Comparison of ENCODE assay signal across 1 cellular context in the genomic region with DNA sequence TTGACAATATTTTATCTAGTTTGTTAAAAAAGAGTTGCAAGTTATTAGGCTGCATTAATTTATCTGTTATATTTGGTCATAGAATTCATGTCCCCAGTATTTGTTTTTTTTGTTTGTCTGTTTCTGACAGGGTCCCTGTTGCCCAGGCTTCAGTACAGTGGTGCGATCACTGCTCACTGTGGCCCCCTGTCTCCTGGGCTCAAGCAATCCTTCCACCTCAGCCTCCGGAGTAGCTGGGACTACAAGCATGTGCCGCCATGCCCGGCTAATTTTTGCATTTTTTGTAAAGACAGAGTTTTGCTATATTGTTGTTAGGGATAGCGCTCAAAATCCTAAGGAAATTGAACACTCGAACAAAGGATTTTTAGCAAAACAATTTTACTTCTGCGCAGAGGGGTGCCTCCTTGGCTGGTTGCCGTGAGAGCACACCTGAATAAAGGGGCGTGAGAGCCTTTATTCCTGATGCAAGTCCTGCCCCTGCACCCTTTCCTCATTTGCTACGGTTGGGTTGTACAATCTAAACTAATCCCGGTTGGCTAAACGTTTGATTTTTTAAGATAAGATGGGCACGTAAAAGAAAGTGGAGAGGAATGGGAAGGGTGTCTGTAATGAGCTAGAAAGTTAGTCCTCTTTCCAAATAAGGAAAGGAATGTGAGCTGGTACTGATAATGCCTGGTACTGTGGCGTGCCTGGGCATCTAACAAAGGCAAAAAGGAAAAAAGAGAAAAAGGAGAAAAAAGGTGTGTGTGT.
TF ChIP-seq lines count a peak whose summit lies in the region.

No MANE protein-coding gene starts in this region.

TF ChIP-seq in GM23338, 12 proteins besides CTCF, POLR2A, EP300 and RAD21 (continued from another document):
- TF ChIP-seq, protein P1, sequence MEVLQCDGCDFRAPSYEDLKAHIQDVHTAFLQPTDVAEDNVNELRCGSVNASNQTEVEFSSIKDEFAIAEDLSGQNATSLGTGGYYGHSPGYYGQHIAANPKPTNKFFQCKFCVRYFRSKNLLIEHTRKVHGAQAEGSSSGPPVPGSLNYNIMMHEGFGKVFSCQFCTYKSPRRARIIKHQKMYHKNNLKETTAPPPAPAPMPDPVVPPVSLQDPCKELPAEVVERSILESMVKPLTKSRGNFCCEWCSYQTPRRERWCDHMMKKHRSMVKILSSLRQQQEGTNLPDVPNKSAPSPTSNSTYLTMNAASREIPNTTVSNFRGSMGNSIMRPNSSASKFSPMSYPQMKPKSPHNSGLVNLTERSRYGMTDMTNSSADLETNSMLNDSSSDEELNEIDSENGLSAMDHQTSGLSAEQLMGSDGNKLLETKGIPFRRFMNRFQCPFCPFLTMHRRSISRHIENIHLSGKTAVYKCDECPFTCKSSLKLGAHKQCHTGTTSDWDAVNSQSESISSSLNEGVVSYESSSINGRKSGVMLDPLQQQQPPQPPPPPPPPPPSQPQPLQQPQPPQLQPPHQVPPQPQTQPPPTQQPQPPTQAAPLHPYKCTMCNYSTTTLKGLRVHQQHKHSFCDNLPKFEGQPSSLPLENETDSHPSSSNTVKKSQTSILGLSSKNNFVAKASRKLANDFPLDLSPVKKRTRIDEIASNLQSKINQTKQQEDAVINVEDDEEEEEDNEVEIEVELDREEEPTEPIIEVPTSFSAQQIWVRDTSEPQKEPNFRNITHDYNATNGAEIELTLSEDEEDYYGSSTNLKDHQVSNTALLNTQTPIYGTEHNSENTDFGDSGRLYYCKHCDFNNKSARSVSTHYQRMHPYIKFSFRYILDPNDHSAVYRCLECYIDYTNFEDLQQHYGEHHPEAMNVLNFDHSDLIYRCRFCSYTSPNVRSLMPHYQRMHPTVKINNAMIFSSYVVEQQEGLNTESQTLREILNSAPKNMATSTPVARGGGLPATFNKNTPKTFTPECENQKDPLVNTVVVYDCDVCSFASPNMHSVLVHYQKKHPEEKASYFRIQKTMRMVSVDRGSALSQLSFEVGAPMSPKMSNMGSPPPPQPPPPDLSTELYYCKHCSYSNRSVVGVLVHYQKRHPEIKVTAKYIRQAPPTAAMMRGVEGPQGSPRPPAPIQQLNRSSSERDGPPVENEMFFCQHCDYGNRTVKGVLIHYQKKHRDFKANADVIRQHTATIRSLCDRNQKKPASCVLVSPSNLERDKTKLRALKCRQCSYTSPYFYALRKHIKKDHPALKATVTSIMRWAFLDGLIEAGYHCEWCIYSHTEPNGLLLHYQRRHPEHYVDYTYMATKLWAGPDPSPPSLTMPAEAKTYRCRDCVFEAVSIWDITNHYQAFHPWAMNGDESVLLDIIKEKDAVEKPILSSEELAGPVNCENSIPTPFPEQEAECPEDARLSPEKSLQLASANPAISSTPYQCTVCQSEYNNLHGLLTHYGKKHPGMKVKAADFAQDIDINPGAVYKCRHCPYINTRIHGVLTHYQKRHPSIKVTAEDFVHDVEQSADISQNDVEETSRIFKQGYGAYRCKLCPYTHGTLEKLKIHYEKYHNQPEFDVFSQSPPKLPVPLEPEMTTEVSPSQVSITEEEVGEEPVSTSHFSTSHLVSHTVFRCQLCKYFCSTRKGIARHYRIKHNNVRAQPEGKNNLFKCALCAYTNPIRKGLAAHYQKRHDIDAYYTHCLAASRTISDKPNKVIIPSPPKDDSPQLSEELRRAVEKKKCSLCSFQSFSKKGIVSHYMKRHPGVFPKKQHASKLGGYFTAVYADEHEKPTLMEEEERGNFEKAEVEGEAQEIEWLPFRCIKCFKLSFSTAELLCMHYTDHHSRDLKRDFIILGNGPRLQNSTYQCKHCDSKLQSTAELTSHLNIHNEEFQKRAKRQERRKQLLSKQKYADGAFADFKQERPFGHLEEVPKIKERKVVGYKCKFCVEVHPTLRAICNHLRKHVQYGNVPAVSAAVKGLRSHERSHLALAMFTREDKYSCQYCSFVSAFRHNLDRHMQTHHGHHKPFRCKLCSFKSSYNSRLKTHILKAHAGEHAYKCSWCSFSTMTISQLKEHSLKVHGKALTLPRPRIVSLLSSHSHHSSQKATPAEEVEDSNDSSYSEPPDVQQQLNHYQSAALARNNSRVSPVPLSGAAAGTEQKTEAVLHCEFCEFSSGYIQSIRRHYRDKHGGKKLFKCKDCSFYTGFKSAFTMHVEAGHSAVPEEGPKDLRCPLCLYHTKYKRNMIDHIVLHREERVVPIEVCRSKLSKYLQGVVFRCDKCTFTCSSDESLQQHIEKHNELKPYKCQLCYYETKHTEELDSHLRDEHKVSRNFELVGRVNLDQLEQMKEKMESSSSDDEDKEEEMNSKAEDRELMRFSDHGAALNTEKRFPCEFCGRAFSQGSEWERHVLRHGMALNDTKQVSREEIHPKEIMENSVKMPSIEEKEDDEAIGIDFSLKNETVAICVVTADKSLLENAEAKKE (CRISPR knock-in tag; IDR thresholded peaks at IDR 0.05) = no peak
- no peak for TF ChIP-seq CREB1 (CRISPR knock-in tag; IDR thresholded peaks at IDR 0.05; ENCODE audit: low read depth)
- TF ChIP-seq, protein P2, sequence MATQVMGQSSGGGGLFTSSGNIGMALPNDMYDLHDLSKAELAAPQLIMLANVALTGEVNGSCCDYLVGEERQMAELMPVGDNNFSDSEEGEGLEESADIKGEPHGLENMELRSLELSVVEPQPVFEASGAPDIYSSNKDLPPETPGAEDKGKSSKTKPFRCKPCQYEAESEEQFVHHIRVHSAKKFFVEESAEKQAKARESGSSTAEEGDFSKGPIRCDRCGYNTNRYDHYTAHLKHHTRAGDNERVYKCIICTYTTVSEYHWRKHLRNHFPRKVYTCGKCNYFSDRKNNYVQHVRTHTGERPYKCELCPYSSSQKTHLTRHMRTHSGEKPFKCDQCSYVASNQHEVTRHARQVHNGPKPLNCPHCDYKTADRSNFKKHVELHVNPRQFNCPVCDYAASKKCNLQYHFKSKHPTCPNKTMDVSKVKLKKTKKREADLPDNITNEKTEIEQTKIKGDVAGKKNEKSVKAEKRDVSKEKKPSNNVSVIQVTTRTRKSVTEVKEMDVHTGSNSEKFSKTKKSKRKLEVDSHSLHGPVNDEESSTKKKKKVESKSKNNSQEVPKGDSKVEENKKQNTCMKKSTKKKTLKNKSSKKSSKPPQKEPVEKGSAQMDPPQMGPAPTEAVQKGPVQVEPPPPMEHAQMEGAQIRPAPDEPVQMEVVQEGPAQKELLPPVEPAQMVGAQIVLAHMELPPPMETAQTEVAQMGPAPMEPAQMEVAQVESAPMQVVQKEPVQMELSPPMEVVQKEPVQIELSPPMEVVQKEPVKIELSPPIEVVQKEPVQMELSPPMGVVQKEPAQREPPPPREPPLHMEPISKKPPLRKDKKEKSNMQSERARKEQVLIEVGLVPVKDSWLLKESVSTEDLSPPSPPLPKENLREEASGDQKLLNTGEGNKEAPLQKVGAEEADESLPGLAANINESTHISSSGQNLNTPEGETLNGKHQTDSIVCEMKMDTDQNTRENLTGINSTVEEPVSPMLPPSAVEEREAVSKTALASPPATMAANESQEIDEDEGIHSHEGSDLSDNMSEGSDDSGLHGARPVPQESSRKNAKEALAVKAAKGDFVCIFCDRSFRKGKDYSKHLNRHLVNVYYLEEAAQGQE (IDR thresholded peaks at IDR 0.05; ENCODE audit: unreplicated experiment) = no peak
- TF ChIP-seq NANOG (IDR thresholded peaks at IDR 0.05; ENCODE audit: borderline replicate concordance) = no peak
